Comparison of ENCODE assay signal across 8 cellular contexts in the genomic region with DNA sequence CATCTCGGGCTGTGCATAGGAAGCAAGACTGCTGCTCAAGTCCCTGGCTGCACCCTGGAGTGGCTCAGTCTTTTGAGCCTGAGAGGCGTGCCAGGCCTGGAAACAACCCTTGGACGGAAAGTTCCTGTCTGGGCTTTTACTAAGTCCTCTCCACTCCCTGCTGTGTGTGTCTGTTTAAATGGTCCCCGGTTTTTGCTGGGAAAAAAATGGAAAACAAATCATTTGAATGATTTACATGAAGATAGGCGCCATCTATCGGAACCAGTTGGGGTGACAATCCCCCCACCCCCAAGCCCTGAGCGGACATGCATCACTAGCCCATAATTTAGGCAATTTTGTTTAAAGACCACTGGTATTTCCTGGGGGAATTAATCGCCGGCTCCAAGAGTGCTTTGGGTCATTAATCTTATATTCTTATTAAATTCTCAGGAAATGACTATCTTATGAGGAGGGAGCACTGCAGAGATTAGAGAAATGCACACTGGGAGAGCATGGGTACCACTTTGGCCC. TPM values are rescaled to one million over a fixed set of nuclear protein-coding genes. Genes with fewer than 3 reads are reported as not detected.
A peak's percentile ranks its signal among the peaks of the same experiment; 100 is the strongest.
DNase-seq lines count a peak whose midpoint lies in the region; ATAC-seq and TF ChIP-seq lines count a peak whose summit lies in the region.

No MANE protein-coding gene starts in this region.

- H3K4me1 Mint-ChIP-seq in CD14-positive monocyte: peaks cover 72% of the 10 kb centered on the region
- peaks cover 48% of the 10 kb centered on the region for H3K4me1 Mint-ChIP-seq in activated naive CD8-positive, alpha-beta T cell treated with anti-CD3 and anti-CD28 coated beads, Interleukin-2, amount 50 U/mL, for 24 hours

- peak overlapping the region; percentile 87 to 88 for H3K4me3 Mint-ChIP-seq in CD14-positive monocyte
- H3K4me3 Mint-ChIP-seq in activated naive CD8-positive, alpha-beta T cell treated with anti-CD3 and anti-CD28 coated beads, Interleukin-2, amount 50 U/mL, for 24 hours: peak overlapping the region; percentile 14

- peak overlapping the region; percentile 86 to 97 (median 96) for H3K27ac Mint-ChIP-seq in CD14-positive monocyte
- peak overlapping the region; percentile 71 for H3K27ac Mint-ChIP-seq in activated naive CD8-positive, alpha-beta T cell treated with anti-CD3 and anti-CD28 coated beads, Interleukin-2, amount 50 U/mL, for 24 hours

- peak; percentile 2 for ATAC-seq in activated naive CD8-positive, alpha-beta T cell treated with anti-CD3 and anti-CD28 coated beads, Interleukin-2, amount 50 U/mL, for 24 hours
- ATAC-seq in HG02798 (IDR thresholded peaks at IDR 0.05; ENCODE audit: poor library complexity, unreplicated experiment): no peak
- no peak for ATAC-seq in HG02588 (IDR thresholded peaks at IDR 0.05; ENCODE audit: unreplicated experiment)

- H3K4me3 ChIP-seq in HFF-Myc (replicated peaks; ENCODE audit: low read depth, low read length): no peak overlapping the region

- peaks cover 9 to 13% of the 10 kb centered on the region in 2 donors for H3K36me3 Mint-ChIP-seq in CD14-positive monocyte
- no peaks in the 10 kb centered on the region for H3K36me3 Mint-ChIP-seq in activated naive CD8-positive, alpha-beta T cell treated with anti-CD3 and anti-CD28 coated beads, Interleukin-2, amount 50 U/mL, for 24 hours (ENCODE audit: low read depth)

- peaks cover 0 to 8% (median 2%) of the 10 kb centered on the region in 3 donors for H3K27me3 Mint-ChIP-seq in CD14-positive monocyte (ENCODE audit: low read depth in 3 of 3)
- H3K27me3 Mint-ChIP-seq in activated naive CD8-positive, alpha-beta T cell treated with anti-CD3 and anti-CD28 coated beads, Interleukin-2, amount 50 U/mL, for 24 hours: peaks cover 33% of the 10 kb centered on the region

- peaks cover 0 to 2% (median 0%) of the 10 kb centered on the region in 7 donors for H3K9me3 Mint-ChIP-seq in CD14-positive monocyte
- H3K9me3 Mint-ChIP-seq in activated naive CD8-positive, alpha-beta T cell treated with anti-CD3 and anti-CD28 coated beads, Interleukin-2, amount 50 U/mL, for 24 hours: no peaks in the 10 kb centered on the region

- TF ChIP-seq CTCF in CD14-positive monocyte (IDR thresholded peaks at IDR 0.05) (peak; percentile 80), HFF-Myc (IDR thresholded peaks at IDR 0.05; ENCODE audit: low read depth, low read length, missing control alignments) (peak; percentile 68)

- intact Hi-C loops in CD14-positive monocyte (cut with micrococcal nuclease): no loop called here
- intact Hi-C loops in cardiac septum (cut with DNase I): loop anchor here (2.0 kb wide), 1 partner anchor 192 kb away; no protein-coding TSS in a partner anchor
- intact Hi-C loops in posterior cingulate gyrus (cut with DNase I): loop anchor here (1.0 to 5.0 kb wide), 2 partner anchors 142 to 193 kb away; no protein-coding TSS in a partner anchor

- DNase-seq in CD14-positive monocyte (ENCODE audit: low spot score) (peak; percentile 62), HFF-Myc (ENCODE audit: extremely low read depth, low read depth) (no peak), RPMI8226 (peak; percentile 29), cardiac septum (ENCODE audit: low spot score) (peak; percentile 81), posterior cingulate gyrus (peak; percentile 45 to 96 (median 80))
- peak; percentile 62 for DNase-seq in activated naive CD8-positive, alpha-beta T cell treated with anti-CD3 and anti-CD28 coated beads, Interleukin-2, amount 50 U/mL, for 24 hours

RNA-seq across cellular contexts. Expression of a gene that starts 2.7 kb away (rescaled TPM):
- polyA plus RNA-seq in CD14-positive monocyte: 1 to 10 TPM; 2.8 to 4.4 TPM
- 42.9 TPM for total RNA-seq in cardiac septum

Comparison
In these comparisons a context has a peak if more than half of its experiments do, and no peak if none do; other contexts are left out.
1. intact Hi-C loops: an anchor here in cardiac septum (2.0 kb wide) and posterior cingulate gyrus (1.0 to 5.0 kb wide); none called in CD14-positive monocyte.